In the genomic region with DNA sequence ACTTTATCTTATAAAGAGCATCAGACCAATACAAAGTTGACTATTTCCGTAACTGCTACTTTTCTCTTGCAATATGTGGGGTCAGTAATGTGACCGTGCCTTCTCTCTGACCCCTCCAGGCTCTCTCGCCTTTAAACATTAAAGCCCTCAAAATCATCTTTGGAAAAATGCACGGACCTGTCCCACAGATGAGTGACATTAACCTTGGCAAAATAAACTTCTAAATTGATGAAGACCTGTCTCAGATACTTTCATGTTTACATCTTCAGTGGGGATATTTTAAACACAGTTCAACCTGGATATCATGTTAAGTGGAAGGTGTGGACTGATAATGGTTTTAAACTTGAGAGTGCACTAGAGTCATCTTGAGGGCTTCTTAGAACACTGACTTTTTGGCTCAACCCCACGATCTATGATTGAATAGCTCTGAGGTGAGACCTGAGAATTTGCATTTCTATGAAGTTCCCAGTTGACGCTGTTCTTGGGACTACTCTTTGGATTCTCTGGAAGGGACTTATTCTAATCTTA, we compare ENCODE assay signal across 32 cellular contexts. TPM values are rescaled to one million over a fixed set of nuclear protein-coding genes. Genes with fewer than 3 reads are reported as not detected.
"Had no signal": no experiment of that assay in that cellular context is flagged by ENCODE, and none has a peak within 500 bp of the region (broad histone marks: within the 10 kb centered on the region; RNA-seq: fewer than 3 reads in every experiment).

No MANE protein-coding gene starts in this region.

- FAIRE-seq: urothelium cell line had no signal

- H3K27ac ChIP-seq: stomach, suprapubic skin, testis, thoracic aorta, thyroid gland, tibial artery, tibial nerve, transverse colon, upper lobe of left lung, upper lobe of right lung, uterus, vagina had no signal

- ATAC-seq: stimulated activated effector memory CD8-positive, alpha-beta T cell treated with anti-CD3 and anti-CD28 coated beads, Interleukin-12 subunit alpha, Interleukin-12 subunit beta, amount 100 ng/mL, for 72 hours; stimulated activated memory B cell treated with anti-CD40 and anti-IgM and Interleukin-4, amounts not matched to agents 10 μg/mL and 1 μg/mL and 100 μg/mL, for 72 hours; stimulated activated naive B cell treated with anti-CD40 and anti-IgM and Interleukin-4, amounts not matched to agents 10 μg/mL and 1 μg/mL and 100 μg/mL, for 72 hours; stimulated activated naive CD8-positive, alpha-beta T cell treated with anti-CD3 and anti-CD28 coated beads, Interleukin-15, amount 100 ng/mL, for 72 hours; stimulated activated naive CD8-positive, alpha-beta T cell treated with anti-CD3 and anti-CD28 coated beads, Interleukin-15, Interleukin-2, amounts not matched to agents 100 U/mL and 50 U/mL, for 24 hours; upper lobe of right lung had no signal

- H3K4me3 ChIP-seq: stomach, suprapubic skin, testis, thoracic aorta, thyroid gland, tibial artery, tibial nerve, transverse colon, upper lobe of left lung, upper lobe of right lung, uterus, vagina had no signal

- H3K9me3 Mint-ChIP-seq: stimulated activated effector memory CD8-positive, alpha-beta T cell treated with anti-CD3 and anti-CD28 coated beads, Interleukin-12 subunit alpha, Interleukin-12 subunit beta, amount 100 ng/mL, for 72 hours; stimulated activated naive CD8-positive, alpha-beta T cell treated with anti-CD3 and anti-CD28 coated beads, Interleukin-15, amount 100 ng/mL, for 72 hours; type B pancreatic cell had no signal

- H3K27me3 ChIP-seq: stomach, suprapubic skin, testis, thyroid gland, tibial artery, tibial nerve, transverse colon, upper lobe of left lung, upper lobe of right lung, uterus, vagina had no signal

- H3K9me3 ChIP-seq: suprapubic skin, testis, thoracic aorta, thyroid gland, tibial artery, upper lobe of left lung, upper lobe of right lung, uterus, vagina had no signal

- H3K4me1 Mint-ChIP-seq: stimulated activated effector memory CD8-positive, alpha-beta T cell treated with anti-CD3 and anti-CD28 coated beads, Interleukin-12 subunit alpha, Interleukin-12 subunit beta, amount 100 ng/mL, for 72 hours; stimulated activated memory B cell treated with anti-CD40 and anti-IgM and Interleukin-4, amounts not matched to agents 10 μg/mL and 1 μg/mL and 100 μg/mL, for 72 hours; stimulated activated naive B cell treated with anti-CD40 and anti-IgM and Interleukin-4, amounts not matched to agents 10 μg/mL and 1 μg/mL and 100 μg/mL, for 72 hours; stimulated activated naive CD8-positive, alpha-beta T cell treated with anti-CD3 and anti-CD28 coated beads, Interleukin-15, amount 100 ng/mL, for 72 hours had no signal

- DNase-seq: stimulated activated CD4-positive, alpha-beta T cell treated with anti-CD3 and anti-CD28 coated beads, Interleukin-2, amount 100 ng/mL, for 48 hours; stimulated activated CD4-positive, alpha-beta T cell treated with anti-CD3 and anti-CD28 coated beads, Interleukin-4, amount 100 ng/mL, for 1 hour; stimulated activated CD4-positive, alpha-beta T cell treated with anti-CD3 and anti-CD28 coated beads, Interleukin-4, amount 100 ng/mL, for 24 hours; stimulated activated CD4-positive, alpha-beta T cell treated with anti-CD3 and anti-CD28 coated beads, Interleukin-4, amount 100 ng/mL, for 4 hours; stimulated activated CD8-positive, alpha-beta memory T cell treated with anti-CD3 and anti-CD28 coated beads, Interleukin-4, amount 100 ng/mL, for 48 hours; stimulated activated naive B cell treated with anti-CD40 and anti-IgM and Interleukin-4, amounts not matched to agents 10 μg/mL and 1 μg/mL and 100 μg/mL, for 72 hours; stimulated activated naive CD4-positive, alpha-beta T cell; stimulated activated naive CD4-positive, alpha-beta T cell treated with Interleukin-2 at 50 U/mL for 16 hours; stimulated activated naive CD8-positive, alpha-beta T cell treated with anti-CD3 and anti-CD28 coated beads, Interleukin-15, amount 100 ng/mL, for 72 hours; stimulated activated naive CD8-positive, alpha-beta T cell treated with anti-CD3 and anti-CD28 coated beads, Interleukin-15, Interleukin-2, amounts not matched to agents 100 U/mL and 50 U/mL, for 24 hours; stomach; substantia nigra; testis; thyroid gland; tibial artery; transverse colon; trophoblast cell; upper lobe of left lung; upper lobe of right lung; uterus had no signal

- H3K4me3 Mint-ChIP-seq: stimulated activated effector memory CD8-positive, alpha-beta T cell treated with anti-CD3 and anti-CD28 coated beads, Interleukin-12 subunit alpha, Interleukin-12 subunit beta, amount 100 ng/mL, for 72 hours; stimulated activated memory B cell treated with anti-CD40 and anti-IgM and Interleukin-4, amounts not matched to agents 10 μg/mL and 1 μg/mL and 100 μg/mL, for 72 hours; stimulated activated naive B cell treated with anti-CD40 and anti-IgM and Interleukin-4, amounts not matched to agents 10 μg/mL and 1 μg/mL and 100 μg/mL, for 72 hours; stimulated activated naive CD8-positive, alpha-beta T cell treated with anti-CD3 and anti-CD28 coated beads, Interleukin-15, amount 100 ng/mL, for 72 hours; stimulated activated naive CD8-positive, alpha-beta T cell treated with anti-CD3 and anti-CD28 coated beads, Interleukin-15, Interleukin-2, amounts not matched to agents 100 ng/mL and 50 ng/mL, for 24 hours; type B pancreatic cell had no signal

- H3K27ac Mint-ChIP-seq: stimulated activated effector memory CD8-positive, alpha-beta T cell treated with anti-CD3 and anti-CD28 coated beads, Interleukin-12 subunit alpha, Interleukin-12 subunit beta, amount 100 ng/mL, for 72 hours; stimulated activated memory B cell treated with anti-CD40 and anti-IgM and Interleukin-4, amounts not matched to agents 10 μg/mL and 1 μg/mL and 100 μg/mL, for 72 hours; stimulated activated naive B cell treated with anti-CD40 and anti-IgM and Interleukin-4, amounts not matched to agents 10 μg/mL and 1 μg/mL and 100 μg/mL, for 72 hours; stimulated activated naive CD8-positive, alpha-beta T cell treated with anti-CD3 and anti-CD28 coated beads, Interleukin-15, amount 100 ng/mL, for 72 hours; stimulated activated naive CD8-positive, alpha-beta T cell treated with anti-CD3 and anti-CD28 coated beads, Interleukin-15, Interleukin-2, amounts not matched to agents 100 ng/mL and 50 ng/mL, for 24 hours; type B pancreatic cell had no signal

- H3K36me3 ChIP-seq: stomach, suprapubic skin, thoracic aorta, thyroid gland, tibial artery, tibial nerve, transverse colon, upper lobe of left lung, upper lobe of right lung, uterus, vagina had no signal

- H3K27me3 Mint-ChIP-seq: stimulated activated memory B cell treated with anti-CD40 and anti-IgM and Interleukin-4, amounts not matched to agents 10 μg/mL and 1 μg/mL and 100 μg/mL, for 72 hours; stimulated activated naive CD8-positive, alpha-beta T cell treated with anti-CD3 and anti-CD28 coated beads, Interleukin-15, amount 100 ng/mL, for 72 hours; type B pancreatic cell had no signal

- H3K36me3 Mint-ChIP-seq: stimulated activated effector memory CD8-positive, alpha-beta T cell treated with anti-CD3 and anti-CD28 coated beads, Interleukin-12 subunit alpha, Interleukin-12 subunit beta, amount 100 ng/mL, for 72 hours; stimulated activated memory B cell treated with anti-CD40 and anti-IgM and Interleukin-4, amounts not matched to agents 10 μg/mL and 1 μg/mL and 100 μg/mL, for 72 hours; stimulated activated naive B cell treated with anti-CD40 and anti-IgM and Interleukin-4, amounts not matched to agents 10 μg/mL and 1 μg/mL and 100 μg/mL, for 72 hours; type B pancreatic cell had no signal

- H3K4me1 ChIP-seq: stomach, suprapubic skin, testis, thyroid gland, tibial artery, tibial nerve, upper lobe of left lung, upper lobe of right lung, uterus, vagina had no signal

RNA-seq across cellular contexts. Expression of gene CXCL3, which starts 26.7 kb away (rescaled TPM):
- total RNA-seq: temporal lobe, ureter, urinary bladder, vagina had no signal
